ENCODE assay signal across 8 cellular contexts in genomic region chr20:50193851-50194830, GRCh38. TPM values are rescaled to one million over a fixed set of nuclear protein-coding genes. Genes with fewer than 3 reads are reported as not detected.
DNase-seq lines count a peak whose midpoint lies in the region; ATAC-seq and TF ChIP-seq lines count a peak whose summit lies in the region.

No MANE protein-coding gene starts in this region.

- peaks cover 16% of the 10 kb centered on the region for H3K4me1 ChIP-seq in KMS-11 (ENCODE audit: low read depth, poor library complexity, severe bottlenecking)
- peaks cover 11 to 21% of the 10 kb centered on the region in 2 donors for H3K4me1 ChIP-seq in naive thymus-derived CD4-positive, alpha-beta T cell (ENCODE audit: control insufficient read depth in 2 of 2, insufficient read depth in 2 of 2, low read length in 2 of 2)

- H3K4me3 ChIP-seq in AG10803 (ENCODE audit: low read length) = peak overlapping the region; percentile 100
- no peak overlapping the region for H3K4me3 ChIP-seq in KMS-11 (IDR thresholded peaks at IDR 0.05; ENCODE audit: insufficient read depth, low read depth, low read length)
- H3K4me3 ChIP-seq in coronary artery = peak overlapping the region; percentile 89
- no peak overlapping the region for H3K4me3 ChIP-seq in naive thymus-derived CD4-positive, alpha-beta T cell (ENCODE audit: low read length)

- H4K20me1 ChIP-seq in KMS-11 (ENCODE audit: insufficient read depth) = 0 out of 2 replicates have a peak, but pooled peaks cover 4% of the 10 kb centered on the region

- DNase-seq in AG10803 (ENCODE audit: low read depth) = peak; percentile 56
- no peak for DNase-seq in coronary artery (ENCODE audit: low spot score)
- DNase-seq in naive thymus-derived CD4-positive, alpha-beta T cell = no peak
- no peak for DNase-seq in NCI-H2081 treated with DMSO at 0.1 percent for 48 hours (lab: John Stamatoyannopoulos, UW)
- no peak for DNase-seq in NCI-H69 (lab: John Stamatoyannopoulos, UW)
- DNase-seq in NCI-H526 (lab: John Stamatoyannopoulos, UW) = no peak

- no peaks in the 10 kb centered on the region for H3K9me3 ChIP-seq in naive thymus-derived CD4-positive, alpha-beta T cell (ENCODE audit: control insufficient read depth in 2 of 3, low read length in 3 of 3)

- TF ChIP-seq CTCF in AG10803 (conservative IDR thresholded peaks at IDR 0.05; ENCODE audit: low read length) (0 out of 2 replicates have a peak, but pooled peaks have one; percentile 2), KMS-11 (conservative IDR thresholded peaks at IDR 0.05; ENCODE audit: low read depth, low read length) (no peak), coronary artery (IDR thresholded peaks at IDR 0.05) (no peak)

- CTCF ChIA-PET in naive thymus-derived CD4-positive, alpha-beta T cell (lab: Charles Lee) = no interaction called here

- H3K4me1 Mint-ChIP-seq in naive thymus-derived CD4-positive, alpha-beta T cell = peaks cover 24 to 39% (median 29%) of the 10 kb centered on the region in 7 donors

- no peak for ATAC-seq in naive thymus-derived CD4-positive, alpha-beta T cell
- ATAC-seq in GM19397 (IDR thresholded peaks at IDR 0.05; ENCODE audit: unreplicated experiment) = no peak

- H2AFZ ChIP-seq in KMS-11 (ENCODE audit: low read depth) = no peak overlapping the region

- H3K27ac Mint-ChIP-seq in naive thymus-derived CD4-positive, alpha-beta T cell = peak overlapping the region in 7 of 9 donors; percentile 31 to 97 (median 95)

- H3K36me3 ChIP-seq in KMS-11 (ENCODE audit: insufficient read depth) = no peaks in the 10 kb centered on the region
- no peaks in the 10 kb centered on the region for H3K36me3 ChIP-seq in naive thymus-derived CD4-positive, alpha-beta T cell (ENCODE audit: control insufficient read depth in 2 of 3, insufficient read depth in 3 of 3, low read length in 3 of 3)

- H3K9ac ChIP-seq in KMS-11 = peak overlapping the region; percentile 96; the same call in 1 of the 2 replicates

- H3K36me3 Mint-ChIP-seq in naive thymus-derived CD4-positive, alpha-beta T cell = peaks cover 0 to 6% (median 0%) of the 10 kb centered on the region in 5 donors

- H3K4me3 Mint-ChIP-seq in naive thymus-derived CD4-positive, alpha-beta T cell = peak overlapping the region; percentile 21 to 98 (median 93)

- intact Hi-C loops in naive thymus-derived CD4-positive, alpha-beta T cell (cut with micrococcal nuclease) = loop anchor here in 1 of 2 donors (5.0 kb wide), 2 partner anchors 382 to 598 kb away; partner anchors contain the start of gene SLC9A8

- H3K27me3 Mint-ChIP-seq in naive thymus-derived CD4-positive, alpha-beta T cell = no peaks in the 10 kb centered on the region

- H3K27me3 ChIP-seq in KMS-11 (ENCODE audit: insufficient read depth, low read depth) = no peaks in the 10 kb centered on the region
- H3K27me3 ChIP-seq in naive thymus-derived CD4-positive, alpha-beta T cell (ENCODE audit: control insufficient read depth in 2 of 2, insufficient read depth in 2 of 2, low read length in 2 of 2) = no peaks in the 10 kb centered on the region

- H3K79me2 ChIP-seq in KMS-11 (ENCODE audit: insufficient read depth, low read depth) = peaks cover 23% of the 10 kb centered on the region

- POLR2A ChIA-PET in naive thymus-derived CD4-positive, alpha-beta T cell (lab: Charles Lee) = interaction anchor here (0.7 to 1.2 kb wide), 3 partner anchors 78 to 545 kb away, joined by 3 to 4 read pairs (median 3); no protein-coding TSS in a partner anchor

- H3K9me3 Mint-ChIP-seq in naive thymus-derived CD4-positive, alpha-beta T cell = no peaks in the 10 kb centered on the region

- H3K4me2 ChIP-seq in KMS-11 = peak overlapping the region; percentile 95

- no peak overlapping the region for H3K27ac ChIP-seq in KMS-11
- H3K27ac ChIP-seq in coronary artery = peak overlapping the region; percentile 93 to 99
- H3K27ac ChIP-seq in naive thymus-derived CD4-positive, alpha-beta T cell (ENCODE audit: low read depth, low read length) = no peak overlapping the region

RNA-seq across cellular contexts. Expression of gene CEBPB, which starts 3.5 kb away (rescaled TPM):
- 100 to 1,000 TPM in 1 of 5 experiments, 10 to 100 TPM in 4; 27.8 to 201 (median 40.9) TPM for total RNA-seq in naive thymus-derived CD4-positive, alpha-beta T cell
- polyA plus RNA-seq in naive thymus-derived CD4-positive, alpha-beta T cell = 10 to 100 TPM; 12.8 to 14.4 TPM

RNA-seq across cellular contexts. Expression of gene PEDS1, which starts 40.6 kb away (rescaled TPM):
- total RNA-seq in naive thymus-derived CD4-positive, alpha-beta T cell = 10 to 100 TPM; 16.0 to 27.6 (median 20.8) TPM
- 10 to 100 TPM; 18.1 to 29.3 TPM for polyA plus RNA-seq in naive thymus-derived CD4-positive, alpha-beta T cell

Comparison
In these comparisons a context has a peak if more than half of its experiments do, and no peak if none do; other contexts are left out.
1. H3K4me3 ChIP-seq: peak in AG10803 (single experiment) and coronary artery (single experiment); none in KMS-11 (single experiment) and naive thymus-derived CD4-positive, alpha-beta T cell (single experiment).
2. H3K27ac ChIP-seq: peak in coronary artery (2 of 2); none in KMS-11 (single experiment) and naive thymus-derived CD4-positive, alpha-beta T cell (single experiment).